8 cellular contexts compared by ENCODE assay signal in the genomic region with DNA sequence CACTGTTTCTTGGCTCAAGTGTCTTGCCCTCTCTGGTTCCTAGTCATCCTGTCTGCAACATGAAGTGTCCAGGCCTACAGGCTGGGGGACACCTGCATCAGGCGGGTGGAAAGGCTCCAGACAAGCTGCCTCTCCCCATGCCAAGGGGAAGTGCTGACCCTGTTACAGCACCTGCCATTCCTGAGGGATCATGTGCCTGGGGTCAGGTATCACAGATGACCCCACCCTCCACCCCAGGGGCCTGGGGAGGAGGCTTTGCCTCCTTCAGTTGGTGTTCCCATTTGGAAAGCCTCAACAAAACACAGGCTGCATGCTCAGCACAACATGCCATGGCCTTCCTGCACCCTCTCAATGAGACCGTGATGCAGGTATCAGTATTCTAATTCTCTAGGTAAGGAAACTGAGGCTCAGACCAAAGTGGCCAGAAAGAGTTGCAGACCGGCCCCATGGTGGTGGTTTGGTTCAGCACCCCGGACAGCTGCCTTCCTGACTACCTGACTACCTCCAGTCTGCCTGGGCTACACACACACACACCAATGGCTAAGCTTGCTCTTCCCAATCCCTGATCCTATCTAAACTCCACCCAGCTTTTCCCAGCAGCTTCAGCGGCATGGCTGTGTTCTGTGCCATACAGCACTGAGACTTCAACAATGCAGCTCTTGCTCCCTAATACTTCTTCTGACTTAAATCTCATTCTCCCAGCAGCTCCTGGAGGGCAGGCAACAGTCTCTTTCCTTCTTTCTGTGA.
A peak's percentile ranks its signal among the peaks of the same experiment; 100 is the strongest.
DNase-seq lines count a peak whose midpoint lies in the region; ATAC-seq and TF ChIP-seq lines count a peak whose summit lies in the region.
"Had no signal": no experiment of that assay in that cellular context is flagged by ENCODE, and none has a peak within 500 bp of the region (broad histone marks: within the 10 kb centered on the region; RNA-seq: fewer than 3 reads in every experiment).

No MANE protein-coding gene starts in this region.

- no peaks in the 10 kb centered on the region for H3K4me1 ChIP-seq in mammary epithelial cell (ENCODE audit: insufficient read depth, low read length)

- dilution Hi-C loops in mammary epithelial cell (cut with HindIII; ENCODE audit: low sequenced_read_pairs), result loop anchor here (5.0 kb wide), 1 partner anchor 95 kb away; no protein-coding TSS in a partner anchor

- WGBS in mammary epithelial cell (ENCODE audit: low coverage, missing lambda C conversion rate), result 16% methylated on average over 5 of the region's 5 CpGs

- no peaks in the 10 kb centered on the region for H3K36me3 ChIP-seq in mammary epithelial cell (ENCODE audit: insufficient read depth, low read length)

- H4K20me1 ChIP-seq in mammary epithelial cell (ENCODE audit: insufficient read depth, low read length), result no peaks in the 10 kb centered on the region

- no peak overlapping the region for H3K4me2 ChIP-seq in mammary epithelial cell (ENCODE audit: insufficient read depth, low read depth, low read length)

- H3K9me3 Mint-ChIP-seq in nephron progenitor cell, result no peaks in the 10 kb centered on the region

- in situ Hi-C loops in mammary epithelial cell (cut with MboI; ENCODE audit: low sequenced_read_pairs in 2 of 2), result no loop called here

- no peaks in the 10 kb centered on the region for H3K36me3 Mint-ChIP-seq in nephron progenitor cell (ENCODE audit: low read depth)

- H2AFZ ChIP-seq in mammary epithelial cell (ENCODE audit: low read depth, low read length), result no peak overlapping the region

- DNase-seq in GM20000 (ENCODE audit: low spot score) (peak; percentile 63), NB4 (ENCODE audit: low read depth) (peak; percentile 30), mammary epithelial cell (peak; percentile 21), nephron progenitor cell (peak; percentile 88), hippocampal formation (lab: John Stamatoyannopoulos, UW) (no peak), NCI-H524 (lab: John Stamatoyannopoulos, UW) (no peak)

- H3K27ac ChIP-seq in mammary epithelial cell (ENCODE audit: insufficient read depth, low read depth, low read length), result no peak overlapping the region

- TF ChIP-seq CTCF in GM20000 (IDR thresholded peaks at IDR 0.05; ENCODE audit: extremely low read depth, missing control alignments), result no peak
- TF ChIP-seq CTCF in NB4 (IDR thresholded peaks at IDR 0.05; ENCODE audit: low read depth, low read length), result no peak
- no peak for TF ChIP-seq CTCF in mammary epithelial cell (conservative IDR thresholded peaks at IDR 0.05 in 1 of 2, IDR thresholded peaks at IDR 0.05 in 1 of 2; ENCODE audit: extremely low read depth in 1 of 2, insufficient read depth in 1 of 2, low read depth in 1 of 2, low read length in 2 of 2)
- no peak for TF ChIP-seq CTCF in nephron progenitor cell (IDR thresholded peaks at IDR 0.05)

- H3K9me3 ChIP-seq in mammary epithelial cell (replicated peaks; ENCODE audit: insufficient read depth, low read length), result no peaks in the 10 kb centered on the region

- H3K4me3 ChIP-seq in NB4 (ENCODE audit: low read depth, low read length), result no peak overlapping the region
- no peak overlapping the region for H3K4me3 ChIP-seq in mammary epithelial cell (replicated peaks in 1 of 3; ENCODE audit: insufficient read depth in 1 of 3, low read depth in 2 of 3, low read length in 3 of 3)

- no peaks in the 10 kb centered on the region for H3K27me3 ChIP-seq in mammary epithelial cell (ENCODE audit: insufficient read depth, low read length)

- H3K4me3 Mint-ChIP-seq in nephron progenitor cell, result no peak overlapping the region
- H3K4me3 Mint-ChIP-seq: IgD-negative memory B cell had no signal

- H3K27me3 Mint-ChIP-seq in nephron progenitor cell (ENCODE audit: low read depth, poor library complexity), result peaks cover 45% of the 10 kb centered on the region

- no peak overlapping the region for H3K27ac Mint-ChIP-seq in nephron progenitor cell

- no peak for ATAC-seq in HG02678 (IDR thresholded peaks at IDR 0.05; ENCODE audit: unreplicated experiment)

- no peak overlapping the region for H3K9ac ChIP-seq in mammary epithelial cell (ENCODE audit: insufficient read depth, low read length)

- H3K4me1 Mint-ChIP-seq in nephron progenitor cell, result peaks cover 4% of the 10 kb centered on the region
- H3K4me1 Mint-ChIP-seq: IgD-negative memory B cell had no signal

- TF ChIP-seq POLR2A in NB4 (IDR thresholded peaks at IDR 0.05; ENCODE audit: extremely low read depth, insufficient read length), result no peak

- no TSS peak for BruUV-seq in mammary epithelial cell (replicated peaks; lab: Mats Ljungman, UMichigan)

- H3K79me2 ChIP-seq in mammary epithelial cell (ENCODE audit: insufficient read depth, low read length), result no peaks in the 10 kb centered on the region

- CTCF ChIA-PET in mammary epithelial cell (lab: Charles Lee; ENCODE audit: low non-redundant PET), result no interaction called here

- intact Hi-C loops in mammary epithelial cell (cut with micrococcal nuclease), result no loop called here

Comparison
In these comparisons a context has a peak if more than half of its experiments do, and no peak if none do; other contexts are left out.
1. DNase-seq: peak in GM20000 (single experiment), NB4 (single experiment), mammary epithelial cell (single experiment) and nephron progenitor cell (single experiment); none in hippocampal formation (0 of 2) and NCI-H524 (0 of 2).